9 cellular contexts compared by ENCODE assay signal in genomic region chr16:67843343-67843765, GRCh38. TPM values are rescaled to one million over a fixed set of nuclear protein-coding genes. Genes with fewer than 3 reads are reported as not detected.
DNase-seq lines count a peak whose midpoint lies in the region; FAIRE-seq and TF ChIP-seq lines count a peak whose summit lies in the region.
"Had no signal": no experiment of that assay in that cellular context is flagged by ENCODE, and none has a peak within 500 bp of the region (broad histone marks: within the 10 kb centered on the region; RNA-seq: fewer than 3 reads in every experiment).

No MANE protein-coding gene starts in this region.

- DNase-seq in AG08395 (ENCODE audit: low spot score) (peak; percentile 21), breast epithelium (ENCODE audit: low spot score in 2 of 2) (no peak), activated gamma-delta T cell (lab: John Stamatoyannopoulos, UW) (no peak), D721Med (ENCODE audit: insufficient read length, low spot score) (no peak), NCI-H1417 treated with DMSO at 0.1 percent for 48 hours (lab: John Stamatoyannopoulos, UW) (no peak), GM10266 (ENCODE audit: extremely low spot score) (no peak)

- peaks cover 34% of the 10 kb centered on the region for H3K4me1 ChIP-seq in HUES48 (ENCODE audit: control insufficient read depth, insufficient read depth, low read length)
- H3K4me1 ChIP-seq in breast epithelium = peaks cover 21 to 31% of the 10 kb centered on the region in 2 donors
- peaks cover 44 to 46% of the 10 kb centered on the region in 2 donors for H3K4me1 ChIP-seq in mucosa of rectum (ENCODE audit: control insufficient read depth in 2 of 2, insufficient read depth in 2 of 2, low read length in 2 of 2)

- no peak for FAIRE-seq in D721Med (lab: Jason Lieb, UNC)
- FAIRE-seq: endometrium had no signal

- no peak for TF ChIP-seq CTCF in breast epithelium (IDR thresholded peaks at IDR 0.05)
- no peak for TF ChIP-seq CTCF in D721Med (IDR thresholded peaks at IDR 0.05; ENCODE audit: insufficient read depth, missing control alignments)
- no peak for TF ChIP-seq CTCF in GM10266 (IDR thresholded peaks at IDR 0.05; ENCODE audit: control insufficient read depth, insufficient read depth, low read depth, missing control alignments)

- no peaks in the 10 kb centered on the region for H3K27me3 ChIP-seq in HUES48 (ENCODE audit: control insufficient read depth, insufficient read depth, low read length)
- no peaks in the 10 kb centered on the region for H3K27me3 ChIP-seq in breast epithelium
- H3K27me3 ChIP-seq in mucosa of rectum (ENCODE audit: control insufficient read depth in 2 of 2, insufficient read depth in 2 of 2, low read length in 2 of 2) = no peaks in the 10 kb centered on the region

- H3K9ac ChIP-seq in HUES48 (ENCODE audit: low read depth, low read length) (no peak overlapping the region), mucosa of rectum (ENCODE audit: low read depth in 1 of 2, low read length in 2 of 2) (peak overlapping the region; percentile 72 to 85)

- intact Hi-C loops in breast epithelium (cut with DNase I; ENCODE audit: low total_unique reads) = no loop called here

- H3K27ac ChIP-seq in HUES48 (ENCODE audit: low read depth, low read length) (no peak overlapping the region), breast epithelium (peak overlapping the region; percentile 99 to 100), mucosa of rectum (ENCODE audit: low read depth in 2 of 2, low read length in 2 of 2) (peak overlapping the region; percentile 97 to 99)

- H3K36me3 ChIP-seq in HUES48 (ENCODE audit: control insufficient read depth, insufficient read depth, low read length) (peaks cover 8% of the 10 kb centered on the region; the same call in 1 of the 2 replicates), breast epithelium (no peaks in the 10 kb centered on the region), mucosa of rectum (ENCODE audit: control insufficient read depth in 2 of 2, insufficient read depth in 2 of 2, low read length in 2 of 2) (no peaks in the 10 kb centered on the region)

- H3K9me3 ChIP-seq in HUES48 (ENCODE audit: control insufficient read depth, insufficient read depth, low read length) = no peaks in the 10 kb centered on the region
- H3K9me3 ChIP-seq in breast epithelium = no peaks in the 10 kb centered on the region
- no peaks in the 10 kb centered on the region for H3K9me3 ChIP-seq in mucosa of rectum (ENCODE audit: control insufficient read depth in 2 of 2, low read length in 2 of 2)

- no peak for TF ChIP-seq POLR2A in breast epithelium (IDR thresholded peaks at IDR 0.05)

- H3K4me3 ChIP-seq in HUES48 (ENCODE audit: low read depth, low read length) (peak overlapping the region; percentile 84), breast epithelium (peak overlapping the region; percentile 82 to 96 (median 84)), mucosa of rectum (ENCODE audit: low read length in 2 of 2) (peak overlapping the region; percentile 88 to 90)

RNA-seq across cellular contexts. Expression of gene THAP11, which starts 1.2 kb away (rescaled TPM):
- 10 to 100 TPM; 51.1 to 57.8 (median 53.0) TPM for total RNA-seq in breast epithelium

RNA-seq across cellular contexts. Expression of gene NUTF2, which starts 3.4 kb away (rescaled TPM):
- total RNA-seq in breast epithelium = 100 to 1,000 TPM in 1 of 3 donors, 10 to 100 TPM in 2; 91.5 to 168 (median 94.8) TPM

RNA-seq across cellular contexts. Expression of gene CENPT, which starts 4.1 kb away (rescaled TPM):
- total RNA-seq in breast epithelium = 10 to 100 TPM; 35.0 to 52.0 (median 51.5) TPM

RNA-seq across cellular contexts. Expression of gene EDC4, which starts 29.5 kb away (rescaled TPM):
- 10 to 100 TPM; 43.3 to 57.0 (median 53.6) TPM for total RNA-seq in breast epithelium

RNA-seq across cellular contexts. Expression of gene TSNAXIP1, which starts 36.7 kb away (rescaled TPM):
- total RNA-seq in breast epithelium = 1 to 10 TPM; 1.1 to 4.2 (median 3.9) TPM
